ENCODE assay signal across 8 cellular contexts in the genomic region with DNA sequence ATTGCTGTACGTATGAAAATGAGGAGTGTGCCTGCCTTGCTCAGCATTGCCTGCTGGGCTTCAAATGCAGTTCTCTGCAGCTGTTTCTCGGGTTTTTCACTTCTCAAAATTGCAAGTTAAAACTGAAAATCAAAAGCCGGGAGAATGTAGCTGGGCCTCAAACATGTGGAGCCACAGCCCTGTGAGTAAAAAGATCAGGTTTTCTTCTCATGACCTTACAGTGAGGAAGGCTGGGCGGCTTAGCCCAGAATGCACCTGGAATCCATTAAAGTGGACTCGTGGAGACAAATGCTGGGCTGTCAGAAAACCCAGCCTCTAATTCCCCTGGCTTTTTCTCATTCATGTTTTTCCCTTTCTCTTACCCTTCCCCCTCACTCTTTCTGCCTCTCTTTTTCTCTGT. TPM values are rescaled to one million over a fixed set of nuclear protein-coding genes. Genes with fewer than 3 reads are reported as not detected.
A peak's percentile ranks its signal among the peaks of the same experiment; 100 is the strongest.
DNase-seq lines count a peak whose midpoint lies in the region; ATAC-seq and TF ChIP-seq lines count a peak whose summit lies in the region.

No MANE protein-coding gene starts in this region.

- H3K27ac ChIP-seq in right atrium auricular region = peak overlapping the region; percentile 44 to 51
- peak overlapping the region in 1 of 4 donors; percentile 18 for H3K27ac ChIP-seq in body of pancreas

- no peaks in the 10 kb centered on the region for H3K27me3 ChIP-seq in right atrium auricular region
- no peaks in the 10 kb centered on the region for H3K27me3 ChIP-seq in body of pancreas

- H3K9me3 ChIP-seq in right atrium auricular region (no peaks in the 10 kb centered on the region), body of pancreas (no peaks in the 10 kb centered on the region)

- H3K36me3 ChIP-seq in right atrium auricular region (no peaks in the 10 kb centered on the region), body of pancreas (replicated peaks in 1 of 2; ENCODE audit: insufficient read depth in 1 of 2, low read depth in 2 of 2) (no peaks in the 10 kb centered on the region)

- no peak for TF ChIP-seq CTCF in right atrium auricular region (IDR thresholded peaks at IDR 0.05)
- TF ChIP-seq CTCF in body of pancreas (IDR thresholded peaks at IDR 0.05) = no peak

- ATAC-seq in GM21786 (IDR thresholded peaks at IDR 0.05; ENCODE audit: unreplicated experiment) (peak; percentile 59), body of pancreas (no peak)

- DNase-seq in LHCN-M2 (ENCODE audit: low read depth) (peak; percentile 60), right atrium auricular region (ENCODE audit: low spot score) (no peak), body of pancreas (no peak), SIG-M5 treated with dmso at 0.1 percent for 504 hours (lab: John Stamatoyannopoulos, UW; ENCODE audit: unreplicated experiment) (no peak), NCI-H1105 (lab: John Stamatoyannopoulos, UW) (no peak)
- DNase-seq in activated CD8-positive, alpha-beta memory T cell treated with anti-CD3 and anti-CD28 coated beads, Interleukin-2, amount 50 U/mL, for 48 hours = no peak

- H3K4me1 ChIP-seq in right atrium auricular region (peaks cover 0 to 34% of the 10 kb centered on the region in 2 donors), body of pancreas (no peaks in the 10 kb centered on the region)

- intact Hi-C loops in body of pancreas (cut with DNase I) = no loop called here

- WGBS in body of pancreas, 2 donors = 56 to 66% methylated on average over 5 of the region's 5 CpGs

- no peak for TF ChIP-seq POLR2A in body of pancreas (IDR thresholded peaks at IDR 0.05)

- peak overlapping the region; percentile 57; the same call in 1 of the 2 replicates for H3K4me3 ChIP-seq in GM08714 (ENCODE audit: low read length)
- H3K4me3 ChIP-seq in right atrium auricular region = no peak overlapping the region
- H3K4me3 ChIP-seq in body of pancreas = no peak overlapping the region

RNA-seq across cellular contexts. Expression of a gene that starts 34.4 kb away (rescaled TPM):
- 28.4 and 31.7 TPM in 2 replicates for total RNA-seq in LHCN-M2 (2014; rRNA removed)
- 23.3 TPM for polyA plus RNA-seq in LHCN-M2 (2012)
- 10 to 100 TPM; 19.4 to 31.7 TPM for total RNA-seq in right atrium auricular region
- 10 to 100 TPM in 1 of 2 donors, 1 to 10 TPM in 1; 8.6 to 14.0 TPM for total RNA-seq in body of pancreas

RNA-seq across cellular contexts. Expression of a gene that starts 56.0 kb away (rescaled TPM):
- total RNA-seq in LHCN-M2 (2014; rRNA removed) (2.7 and 3.9 TPM in 2 replicates), right atrium auricular region (1 to 10 TPM; 2.3 to 3.1 TPM), body of pancreas (1 to 10 TPM; 1.3 to 2.3 TPM)
- polyA plus RNA-seq in LHCN-M2 (2012) = 6.3 TPM
